In the genomic region with DNA sequence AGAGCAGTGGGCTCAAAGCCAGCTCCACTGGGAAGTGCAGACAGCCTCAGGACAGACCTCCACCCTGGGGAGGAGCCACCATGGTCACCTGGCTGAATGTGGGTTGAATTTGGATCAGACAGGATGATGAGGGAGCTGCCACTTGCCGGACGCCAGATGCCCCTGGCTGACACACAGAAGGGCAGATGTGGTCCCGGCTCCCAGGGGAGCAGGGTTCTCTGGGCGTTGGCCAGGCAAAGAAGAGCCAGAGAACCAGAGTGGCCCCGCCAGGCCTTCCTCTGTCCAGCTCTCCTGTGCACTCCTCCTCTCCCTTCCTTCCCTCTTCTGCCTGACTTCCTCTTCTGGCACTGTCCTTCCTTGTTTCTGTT, we compare ENCODE assay signal across 12 cellular contexts. TPM values are rescaled to one million over a fixed set of nuclear protein-coding genes. Genes with fewer than 3 reads are reported as not detected.
A peak's percentile ranks its signal among the peaks of the same experiment; 100 is the strongest.
DNase-seq lines count a peak whose midpoint lies in the region; ATAC-seq, FAIRE-seq and TF ChIP-seq lines count a peak whose summit lies in the region.
"Not testable (repeated sequence)": the region's sequence is repeated elsewhere in the genome, so short reads cannot be mapped to it uniquely, and the experiment has no call there.
"Had no signal": no experiment of that assay in that cellular context is flagged by ENCODE, and none has a peak within 500 bp of the region (broad histone marks: within the 10 kb centered on the region; RNA-seq: fewer than 3 reads in every experiment).

No MANE protein-coding gene starts in this region.

- H3K4me3 ChIP-seq in body of pancreas; right cardiac atrium (ENCODE audit: low read length); lower lobe of right lung; pancreas: not testable (repeated sequence)

- H3K27me3 ChIP-seq in body of pancreas; right cardiac atrium (ENCODE audit: control insufficient read depth, insufficient read depth); lower lobe of right lung (ENCODE audit: low read depth); pancreas: not testable (repeated sequence)

- not testable (repeated sequence) for FAIRE-seq in pancreas (lab: Jason Lieb, UNC)

- not testable (repeated sequence) for H3K36me3 ChIP-seq in body of pancreas (replicated peaks in 1 of 2; ENCODE audit: insufficient read depth in 1 of 2, low read depth in 2 of 2); lower lobe of right lung; pancreas

- peak; percentile 18 for ATAC-seq in body of pancreas
- ATAC-seq in Right ventricle myocardium inferior: peak; percentile 90
- ATAC-seq in right cardiac atrium: peak; percentile 66 to 71
- peak; percentile 66 to 81 for ATAC-seq in lower lobe of right lung
- ATAC-seq in pancreas: peak in 3 of 4 donors; percentile 24 to 62 (median 43)
- peak; percentile 25 for ATAC-seq in stimulated activated naive CD8-positive, alpha-beta T cell treated with anti-CD3 and anti-CD28 coated beads, Interleukin-15, Interleukin-2, amounts not matched to agents 100 U/mL and 50 U/mL, for 24 hours

- 58 to 75% methylated on average over 2 to 4 of the region's 5 CpGs for WGBS in body of pancreas, 2 donors
- WGBS in right cardiac atrium: 65% methylated on average over 5 of the region's 5 CpGs
- WGBS in pancreas, 2 donors: 56% methylated on average over 4 of the region's 5 CpGs

- not testable (repeated sequence) for TF ChIP-seq CTCF in body of pancreas (IDR thresholded peaks at IDR 0.05); lower lobe of right lung (IDR thresholded peaks at IDR 0.05); pancreas (IDR thresholded peaks at IDR 0.05)

- not testable (repeated sequence) for H3K4me1 ChIP-seq in body of pancreas; right cardiac atrium (ENCODE audit: control insufficient read depth, insufficient read depth, low read length); lower lobe of right lung; pancreas

- not testable (repeated sequence) for TF ChIP-seq POLR2A in body of pancreas (IDR thresholded peaks at IDR 0.05)

- peak; percentile 14 for DNase-seq in D341Med (ENCODE audit: low spot score)
- not testable (repeated sequence) for DNase-seq in body of pancreas; lower lobe of right lung; pancreas; stimulated activated naive CD8-positive, alpha-beta T cell treated with anti-CD3 and anti-CD28 coated beads, Interleukin-15, Interleukin-2, amounts not matched to agents 100 U/mL and 50 U/mL, for 24 hours
- peak; percentile 50 for DNase-seq in Right ventricle myocardium inferior (ENCODE audit: missing footprints)
- peak in 2 of 3 donors; percentile 50 to 62 for DNase-seq in right cardiac atrium

- intact Hi-C loops in body of pancreas (cut with DNase I); Right ventricle myocardium inferior (cut with DNase I); right cardiac atrium (cut with DNase I); lower lobe of right lung (cut with DNase I); pancreas (cut with DNase I): not testable (repeated sequence)

- H3K9me3 ChIP-seq in body of pancreas; right cardiac atrium (ENCODE audit: control insufficient read depth, low read length); lower lobe of right lung; pancreas: not testable (repeated sequence)

- H3K27ac ChIP-seq in body of pancreas; right cardiac atrium (ENCODE audit: low read length); lower lobe of right lung; pancreas: not testable (repeated sequence)

RNA-seq across cellular contexts. Expression of a gene that starts 20.6 kb away (rescaled TPM):
- total RNA-seq in body of pancreas: 1 to 10 TPM in 1 of 2 donors, under 1 TPM in 1; 0.78 to 1.6 TPM
- 2.3 TPM for total RNA-seq in Right ventricle myocardium inferior
- 1 to 10 TPM; 1.3 to 3.6 (median 1.6) TPM for total RNA-seq in right cardiac atrium
- polyA plus RNA-seq in right cardiac atrium: 1.4 TPM
- total RNA-seq in lower lobe of right lung: 10.7 TPM
- 1 to 10 TPM in 3 of 6 donors, under 1 TPM in 3; 0.16 to 1.6 (median 0.99) TPM for total RNA-seq in pancreas
- polyA plus RNA-seq in pancreas: 10 to 100 TPM in 1 of 2 donors, 1 to 10 TPM in 1; 1.9 to 10.1 TPM
- total RNA-seq: A172, G401, H4, RPMI7951 had no signal
- polyA plus RNA-seq: IgD-negative memory B cell had no signal

Comparison
In these comparisons a context has a peak if more than half of its experiments do, and no peak if none do; other contexts are left out.
1. ATAC-seq: peak in every context shown above with its lines; median percentile 90 in Right ventricle myocardium inferior; 74 in lower lobe of right lung; 68 in right cardiac atrium; 43 in pancreas; 25 in stimulated activated naive CD8-positive, alpha-beta T cell treated with anti-CD3 and anti-CD28 coated beads, Interleukin-15, Interleukin-2, amounts not matched to agents 100 U/mL and 50 U/mL, for 24 hours; 18 in body of pancreas.